ENCODE assay signal across 34 cellular contexts in the genomic region with DNA sequence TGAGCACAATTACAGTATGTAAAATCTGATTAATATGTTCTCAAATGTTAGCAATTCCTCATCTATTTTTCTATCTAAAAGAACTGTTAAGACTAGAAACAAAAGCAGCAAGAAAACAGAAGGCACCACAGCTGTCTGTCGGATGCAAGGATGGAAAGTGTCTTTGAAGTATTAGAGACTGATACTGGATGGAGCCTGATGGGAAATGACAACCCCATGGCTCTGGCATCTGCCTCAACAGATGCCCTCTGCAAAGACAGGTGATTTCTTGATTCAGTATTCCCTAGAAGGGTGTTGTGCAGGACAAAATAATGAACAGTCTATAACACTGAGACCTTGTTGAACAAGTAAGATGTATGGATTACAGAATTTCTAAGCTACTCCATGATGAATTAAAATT. TPM values are rescaled to one million over a fixed set of nuclear protein-coding genes. Genes with fewer than 3 reads are reported as not detected.
"Had no signal": no experiment of that assay in that cellular context is flagged by ENCODE, and none has a peak within 500 bp of the region (broad histone marks: within the 10 kb centered on the region; RNA-seq: fewer than 3 reads in every experiment).

No MANE protein-coding gene starts in this region.

- H3K27ac Mint-ChIP-seq: activated B cell treated with CpG ODN at 0.5 μM for 24 hours; activated CD4-positive, alpha-beta memory T cell treated with anti-CD3 and anti-CD28 coated beads for 36 hours; activated CD4-positive, alpha-beta T cell treated with anti-CD3 and anti-CD28 coated beads for 36 hours; activated CD4-positive, alpha-beta T cell treated with anti-CD3 and anti-CD28 coated beads, Interleukin-2, amount 10 ng/mL, durations not matched to agents 24 days and 14 days; activated CD8-positive, alpha-beta memory T cell treated with anti-CD3 and anti-CD28 coated beads, Interleukin-2, amount 10 ng/mL, durations not matched to agents 7 days and 5 days; activated CD8-positive, alpha-beta T cell treated with anti-CD3 and anti-CD28 coated beads, Interleukin-2, amount 10 ng/mL, durations not matched to agents 7 days and 5 days; activated naive CD4-positive, alpha-beta T cell treated with anti-CD3 and anti-CD28 coated beads for 36 hours; activated naive CD4-positive, alpha-beta T cell treated with anti-CD3 and anti-CD28 coated beads, Interleukin-2, amount 50 U/mL, for 24 hours; activated naive CD8-positive, alpha-beta T cell treated with anti-CD3 and anti-CD28 coated beads for 36 hours; activated naive CD8-positive, alpha-beta T cell treated with anti-CD3 and anti-CD28 coated beads, Interleukin-2, amount 50 U/mL, for 24 hours; activated T-helper 1 cell treated with anti-CD3 and anti-CD28 coated beads, Interleukin-12 subunit alpha, Interleukin-12 subunit beta, Interleukin-2, Interleukin-4 antibody, amounts not matched to agents 30 ng/mL and 10 ng/mL and 1 ng/mL, durations not matched to agents 14 hours and 24 hours and 36 hours; activated T-helper 2 cell treated with anti-CD3 and anti-CD28 coated beads, Interferon-gamma antibody, Interleukin-2, Interleukin-4, amounts not matched to agents 10 μg/mL and 5 μg/mL and 100 μg/mL, durations not matched to agents 14 hours and 24 hours and 36 hours; endodermal cell; T-helper 17 cell; T-helper 2 cell treated with Interferon-gamma antibody and Interleukin-4, amounts not matched to agents 5 μg/mL and 100 μg/mL, for 36 hours had no signal

- H3K9me3 Mint-ChIP-seq: activated B cell treated with CpG ODN at 0.5 μM for 24 hours; activated CD4-positive, alpha-beta T cell treated with anti-CD3 and anti-CD28 coated beads, Interleukin-2, amount 10 ng/mL, durations not matched to agents 24 days and 14 days; activated naive CD4-positive, alpha-beta T cell treated with anti-CD3 and anti-CD28 coated beads, Interleukin-2, amount 50 U/mL, for 24 hours; activated naive CD8-positive, alpha-beta T cell treated with anti-CD3 and anti-CD28 coated beads for 36 hours; activated T-helper 1 cell treated with anti-CD3 and anti-CD28 coated beads, Interleukin-12 subunit alpha, Interleukin-12 subunit beta, Interleukin-2, Interleukin-4 antibody, amounts not matched to agents 30 ng/mL and 10 ng/mL and 1 ng/mL, durations not matched to agents 14 hours and 24 hours and 36 hours; activated T-helper 2 cell treated with anti-CD3 and anti-CD28 coated beads, Interferon-gamma antibody, Interleukin-2, Interleukin-4, amounts not matched to agents 10 μg/mL and 5 μg/mL and 100 μg/mL, durations not matched to agents 14 hours and 24 hours and 36 hours; T-helper 2 cell treated with Interferon-gamma antibody and Interleukin-4, amounts not matched to agents 5 μg/mL and 100 μg/mL, for 36 hours had no signal

- H3K4me3 Mint-ChIP-seq: activated B cell treated with CpG ODN at 0.5 μM for 24 hours; activated CD4-positive, alpha-beta memory T cell treated with anti-CD3 and anti-CD28 coated beads for 36 hours; activated CD4-positive, alpha-beta T cell treated with anti-CD3 and anti-CD28 coated beads for 36 hours; activated CD4-positive, alpha-beta T cell treated with anti-CD3 and anti-CD28 coated beads, Interleukin-2, amount 10 ng/mL, durations not matched to agents 24 days and 14 days; activated CD8-positive, alpha-beta memory T cell treated with anti-CD3 and anti-CD28 coated beads, Interleukin-2, amount 10 ng/mL, durations not matched to agents 7 days and 5 days; activated CD8-positive, alpha-beta T cell treated with anti-CD3 and anti-CD28 coated beads, Interleukin-2, amount 10 ng/mL, durations not matched to agents 7 days and 5 days; activated naive CD4-positive, alpha-beta T cell treated with anti-CD3 and anti-CD28 coated beads for 36 hours; activated naive CD4-positive, alpha-beta T cell treated with anti-CD3 and anti-CD28 coated beads, Interleukin-2, amount 50 U/mL, for 24 hours; activated naive CD8-positive, alpha-beta T cell treated with anti-CD3 and anti-CD28 coated beads for 36 hours; activated naive CD8-positive, alpha-beta T cell treated with anti-CD3 and anti-CD28 coated beads, Interleukin-2, amount 50 U/mL, for 24 hours; activated T-helper 1 cell treated with anti-CD3 and anti-CD28 coated beads, Interleukin-12 subunit alpha, Interleukin-12 subunit beta, Interleukin-2, Interleukin-4 antibody, amounts not matched to agents 30 ng/mL and 10 ng/mL and 1 ng/mL, durations not matched to agents 14 hours and 24 hours and 36 hours; endodermal cell; T-helper 17 cell; T-helper 2 cell treated with Interferon-gamma antibody and Interleukin-4, amounts not matched to agents 5 μg/mL and 100 μg/mL, for 36 hours had no signal

- H3K27me3 Mint-ChIP-seq: activated B cell treated with CpG ODN at 0.5 μM for 24 hours; activated CD4-positive, alpha-beta memory T cell treated with anti-CD3 and anti-CD28 coated beads for 36 hours; activated CD4-positive, alpha-beta T cell treated with anti-CD3 and anti-CD28 coated beads for 36 hours; activated CD4-positive, alpha-beta T cell treated with anti-CD3 and anti-CD28 coated beads, Interleukin-2, amount 10 ng/mL, durations not matched to agents 24 days and 14 days; activated CD8-positive, alpha-beta memory T cell treated with anti-CD3 and anti-CD28 coated beads, Interleukin-2, amount 10 ng/mL, durations not matched to agents 7 days and 5 days; activated naive CD4-positive, alpha-beta T cell treated with anti-CD3 and anti-CD28 coated beads, Interleukin-2, amount 50 U/mL, for 24 hours; activated naive CD8-positive, alpha-beta T cell treated with anti-CD3 and anti-CD28 coated beads for 36 hours; activated naive CD8-positive, alpha-beta T cell treated with anti-CD3 and anti-CD28 coated beads, Interleukin-2, amount 50 U/mL, for 24 hours; T-helper 17 cell had no signal

- DNase-seq: activated B cell treated with CpG ODN at 0.5 μM for 24 hours; activated CD4-positive, alpha-beta memory T cell treated with anti-CD3 and anti-CD28 coated beads for 36 hours; activated CD4-positive, alpha-beta T cell treated with anti-CD3 and anti-CD28 coated beads for 36 hours; activated CD4-positive, alpha-beta T cell treated with anti-CD3 and anti-CD28 coated beads, Interleukin-2, amount 10 ng/mL, durations not matched to agents 24 days and 14 days; activated CD4-positive, CD25-positive, alpha-beta regulatory T cell treated with anti-CD3 and anti-CD28 coated beads, Interleukin-2, amount 50 U/mL, for 72 hours; activated CD8-positive, alpha-beta memory T cell treated with anti-CD3 and anti-CD28 coated beads, Interleukin-2, amount 10 ng/mL, durations not matched to agents 7 days and 5 days; activated CD8-positive, alpha-beta memory T cell treated with anti-CD3 and anti-CD28 coated beads, Interleukin-2, amount 50 U/mL, for 4 hours; activated CD8-positive, alpha-beta T cell treated with anti-CD3 and anti-CD28 coated beads, Interleukin-2, amount 10 ng/mL, durations not matched to agents 7 days and 5 days; activated effector memory CD4-positive, alpha-beta T cell treated with anti-CD3 and anti-CD28 coated beads, Interleukin-2, amount 50 U/mL, for 16 hours; activated naive CD4-positive, alpha-beta T cell treated with anti-CD3 and anti-CD28 coated beads for 36 hours; activated naive CD8-positive, alpha-beta T cell treated with anti-CD3 and anti-CD28 coated beads for 36 hours; activated naive CD8-positive, alpha-beta T cell treated with anti-CD3 and anti-CD28 coated beads, Interleukin-2, amount 50 U/mL, for 24 hours; activated T-cell treated with anti-CD3 and anti-CD28 coated beads, Interleukin-2, amount 50 U/mL, for 1 hour; activated T-cell treated with anti-CD3 and anti-CD28 coated beads, Interleukin-2, amount 50 U/mL, for 48 hours; adrenal gland; amygdala; aorta; body of pancreas; central memory CD4-positive, alpha-beta T cell; cerebellar nuclear complex; colonic mucosa; effector CD8-positive, alpha-beta T cell; endodermal cell; foreskin fibroblast; heart left ventricle; T-helper 17 cell; T1000; WERI-Rb-1 had no signal

- H3K36me3 Mint-ChIP-seq: activated CD4-positive, alpha-beta memory T cell treated with anti-CD3 and anti-CD28 coated beads for 36 hours; activated CD8-positive, alpha-beta memory T cell treated with anti-CD3 and anti-CD28 coated beads, Interleukin-2, amount 10 ng/mL, durations not matched to agents 7 days and 5 days; activated naive CD4-positive, alpha-beta T cell treated with anti-CD3 and anti-CD28 coated beads, Interleukin-2, amount 50 U/mL, for 24 hours; activated naive CD8-positive, alpha-beta T cell treated with anti-CD3 and anti-CD28 coated beads for 36 hours had no signal

- ATAC-seq: activated CD4-positive, alpha-beta T cell treated with anti-CD3 and anti-CD28 coated beads for 36 hours; activated CD8-positive, alpha-beta memory T cell treated with anti-CD3 and anti-CD28 coated beads, Interleukin-2, amount 10 ng/mL, durations not matched to agents 7 days and 5 days; activated CD8-positive, alpha-beta T cell treated with anti-CD3 and anti-CD28 coated beads, Interleukin-2, amount 10 ng/mL, durations not matched to agents 7 days and 5 days; activated naive CD8-positive, alpha-beta T cell treated with anti-CD3 and anti-CD28 coated beads, Interleukin-2, amount 50 U/mL, for 24 hours; body of pancreas; esophagus mucosa; heart left ventricle; T-helper 17 cell had no signal

- H3K4me1 Mint-ChIP-seq: activated B cell treated with CpG ODN at 0.5 μM for 24 hours; activated CD4-positive, alpha-beta T cell treated with anti-CD3 and anti-CD28 coated beads for 36 hours; activated CD4-positive, alpha-beta T cell treated with anti-CD3 and anti-CD28 coated beads, Interleukin-2, amount 10 ng/mL, durations not matched to agents 24 days and 14 days; activated CD8-positive, alpha-beta memory T cell treated with anti-CD3 and anti-CD28 coated beads, Interleukin-2, amount 10 ng/mL, durations not matched to agents 7 days and 5 days; activated naive CD4-positive, alpha-beta T cell treated with anti-CD3 and anti-CD28 coated beads, Interleukin-2, amount 50 U/mL, for 24 hours; activated naive CD8-positive, alpha-beta T cell treated with anti-CD3 and anti-CD28 coated beads for 36 hours; activated naive CD8-positive, alpha-beta T cell treated with anti-CD3 and anti-CD28 coated beads, Interleukin-2, amount 50 U/mL, for 24 hours; endodermal cell; T-helper 17 cell had no signal

RNA-seq across cellular contexts. Expression of gene RBMXL3, which starts 24.9 kb away (rescaled TPM):
- polyA plus RNA-seq: adrenal gland, aorta, cardiac muscle cell, heart left ventricle had no signal
